Comparison of ENCODE assay signal across 10 cellular contexts in the genomic region with DNA sequence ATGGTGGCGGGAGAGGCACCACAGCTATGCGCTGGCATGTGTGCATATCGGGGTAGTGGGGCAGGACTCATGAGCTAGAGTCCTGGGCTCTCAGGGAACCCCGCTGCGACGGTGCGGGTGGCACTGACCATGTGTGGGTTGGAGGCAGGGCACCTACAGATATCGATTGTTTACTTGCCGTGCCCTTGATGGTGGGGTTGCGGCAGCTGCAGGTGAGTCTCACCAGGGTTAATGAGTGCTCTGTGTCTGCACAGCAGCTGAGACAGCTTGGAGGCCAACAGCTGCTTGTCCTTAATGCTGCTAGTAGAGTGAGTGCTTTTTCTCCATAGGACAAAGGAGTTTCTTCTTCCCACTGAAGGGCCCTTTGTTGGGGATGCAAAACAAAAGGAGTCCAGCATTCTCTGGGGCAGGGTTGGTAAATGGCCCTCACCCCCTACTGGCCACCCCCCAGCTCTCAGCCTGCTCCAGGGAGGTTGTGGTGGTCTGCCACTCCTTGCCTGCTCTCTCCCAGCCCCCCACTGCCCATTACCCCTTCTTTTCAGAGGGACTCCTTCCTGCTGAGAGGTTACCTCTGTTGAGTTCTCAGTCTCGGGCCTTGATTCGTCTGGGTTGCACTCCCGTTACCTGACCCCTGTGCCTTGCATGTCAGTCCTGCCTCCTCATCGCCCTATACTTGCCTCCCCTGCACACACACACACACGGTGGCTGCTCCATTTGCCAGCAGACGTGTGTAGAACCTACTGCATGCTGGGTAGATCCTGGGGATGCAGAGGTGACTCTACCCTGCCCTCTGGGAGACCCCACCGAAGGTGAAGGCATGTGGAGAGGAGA. TPM values are rescaled to one million over a fixed set of nuclear protein-coding genes. Genes with fewer than 3 reads are reported as not detected.
DNase-seq lines count a peak whose midpoint lies in the region; ATAC-seq and TF ChIP-seq lines count a peak whose summit lies in the region.
"Had no signal": no experiment of that assay in that cellular context is flagged by ENCODE, and none has a peak within 500 bp of the region (broad histone marks: within the 10 kb centered on the region; RNA-seq: fewer than 3 reads in every experiment).

No MANE protein-coding gene starts in this region.

- no peak overlapping the region for H2AFZ ChIP-seq in mammary epithelial cell (ENCODE audit: low read depth, low read length)

- no TSS peak for BruUV-seq in mammary epithelial cell (replicated peaks; lab: Mats Ljungman, UMichigan)

- H3K4me3 ChIP-seq in CD4-positive, alpha-beta memory T cell (ENCODE audit: low read length in 2 of 2), result no peak overlapping the region
- no peak overlapping the region for H3K4me3 ChIP-seq in mammary epithelial cell (replicated peaks in 1 of 3; ENCODE audit: insufficient read depth in 1 of 3, low read depth in 2 of 3, low read length in 3 of 3)

- peak overlapping the region in 4 of 7 donors; percentile 41 to 53 (median 45) for H3K27ac Mint-ChIP-seq in CD4-positive, alpha-beta memory T cell
- peak overlapping the region in 3 of 6 donors; percentile 55 to 79 (median 78) for H3K27ac Mint-ChIP-seq in naive B cell
- no peak overlapping the region for H3K27ac Mint-ChIP-seq in activated T-cell treated with anti-CD3 and anti-CD28 coated beads, Interleukin-2, amount 50 U/mL, for 72 hours
- H3K27ac Mint-ChIP-seq: CD4-positive, alpha-beta T cell had no signal

- H3K4me3 Mint-ChIP-seq in CD4-positive, alpha-beta memory T cell, result peak overlapping the region in 1 of 8 donors; percentile 26
- peak overlapping the region in 6 of 8 donors; percentile 22 to 96 (median 76) for H3K4me3 Mint-ChIP-seq in naive B cell
- H3K4me3 Mint-ChIP-seq in activated T-cell treated with anti-CD3 and anti-CD28 coated beads, Interleukin-2, amount 50 U/mL, for 72 hours, result no peak overlapping the region
- H3K4me3 Mint-ChIP-seq: CD4-positive, alpha-beta T cell had no signal

- H3K9me3 Mint-ChIP-seq in CD4-positive, alpha-beta memory T cell, result no peaks in the 10 kb centered on the region
- H3K9me3 Mint-ChIP-seq in naive B cell, result no peaks in the 10 kb centered on the region
- no peaks in the 10 kb centered on the region for H3K9me3 Mint-ChIP-seq in activated T-cell treated with anti-CD3 and anti-CD28 coated beads, Interleukin-2, amount 50 U/mL, for 72 hours
- H3K9me3 Mint-ChIP-seq: CD4-positive, alpha-beta T cell had no signal

- H3K79me2 ChIP-seq in mammary epithelial cell (ENCODE audit: insufficient read depth, low read length), result peaks cover under 1% of the 10 kb centered on the region

- no peak overlapping the region for H3K4me2 ChIP-seq in mammary epithelial cell (ENCODE audit: insufficient read depth, low read depth, low read length)

- no peaks in the 10 kb centered on the region for H4K20me1 ChIP-seq in mammary epithelial cell (ENCODE audit: insufficient read depth, low read length)

- peaks cover 5 to 6% of the 10 kb centered on the region in 2 donors for H3K36me3 Mint-ChIP-seq in CD4-positive, alpha-beta memory T cell
- H3K36me3 Mint-ChIP-seq in naive B cell, result no peaks in the 10 kb centered on the region
- no peaks in the 10 kb centered on the region for H3K36me3 Mint-ChIP-seq in activated T-cell treated with anti-CD3 and anti-CD28 coated beads, Interleukin-2, amount 50 U/mL, for 72 hours (ENCODE audit: insufficient read depth in 2 of 2)

- DNase-seq in CD4-positive, alpha-beta memory T cell, result no peak
- DNase-seq in NCI-H187 (lab: John Stamatoyannopoulos, UW), result peak; percentile 59 to 66
- DNase-seq in naive B cell, result no peak
- DNase-seq in mammary epithelial cell, result no peak
- no peak for DNase-seq in activated T-cell treated with anti-CD3 and anti-CD28 coated beads, Interleukin-2, amount 50 U/mL, for 72 hours
- DNase-seq: CD4-positive, alpha-beta T cell; right cardiac atrium had no signal

- POLR2A ChIA-PET in CD4-positive, alpha-beta memory T cell (lab: Charles Lee; ENCODE audit: partially characterized antibody), result no interaction called here

- ATAC-seq in naive B cell (ENCODE audit: low read depth in 2 of 2) (no peak), HG02588 (IDR thresholded peaks at IDR 0.05; ENCODE audit: unreplicated experiment) (no peak), GM21723 (IDR thresholded peaks at IDR 0.05; ENCODE audit: unreplicated experiment) (no peak)
- ATAC-seq in activated T-cell treated with anti-CD3 and anti-CD28 coated beads, Interleukin-2, amount 50 U/mL, for 72 hours (replicated peaks in 1 of 2), result no peak

- peaks cover 33 to 77% (median 50%) of the 10 kb centered on the region in 4 donors for H3K4me1 Mint-ChIP-seq in CD4-positive, alpha-beta memory T cell
- H3K4me1 Mint-ChIP-seq in naive B cell, result peaks cover 43 to 80% (median 61%) of the 10 kb centered on the region in 3 donors
- H3K4me1 Mint-ChIP-seq in activated T-cell treated with anti-CD3 and anti-CD28 coated beads, Interleukin-2, amount 50 U/mL, for 72 hours (ENCODE audit: low read depth), result peaks cover 29% of the 10 kb centered on the region

- in situ Hi-C loops in mammary epithelial cell (cut with MboI; ENCODE audit: low sequenced_read_pairs in 2 of 2), result no loop called here

- H3K9ac ChIP-seq in mammary epithelial cell (ENCODE audit: insufficient read depth, low read length), result no peak overlapping the region

- H3K36me3 ChIP-seq in CD4-positive, alpha-beta memory T cell (ENCODE audit: insufficient read depth, low read length), result peaks cover under 1% of the 10 kb centered on the region
- no peaks in the 10 kb centered on the region for H3K36me3 ChIP-seq in mammary epithelial cell (ENCODE audit: insufficient read depth, low read length)

- no peaks in the 10 kb centered on the region for H3K9me3 ChIP-seq in CD4-positive, alpha-beta memory T cell (ENCODE audit: control insufficient read depth in 1 of 2, low read length in 2 of 2)
- H3K9me3 ChIP-seq in mammary epithelial cell (replicated peaks; ENCODE audit: insufficient read depth, low read length), result no peaks in the 10 kb centered on the region

- no peaks in the 10 kb centered on the region for H3K27me3 ChIP-seq in CD4-positive, alpha-beta memory T cell (ENCODE audit: insufficient read depth, low read length)
- no peaks in the 10 kb centered on the region for H3K27me3 ChIP-seq in mammary epithelial cell (ENCODE audit: insufficient read depth, low read length)

- no peaks in the 10 kb centered on the region for H3K27me3 Mint-ChIP-seq in CD4-positive, alpha-beta memory T cell
- no peaks in the 10 kb centered on the region for H3K27me3 Mint-ChIP-seq in naive B cell
- no peaks in the 10 kb centered on the region for H3K27me3 Mint-ChIP-seq in activated T-cell treated with anti-CD3 and anti-CD28 coated beads, Interleukin-2, amount 50 U/mL, for 72 hours (ENCODE audit: low read depth)
- H3K27me3 Mint-ChIP-seq: CD4-positive, alpha-beta T cell had no signal

- CTCF ChIA-PET in CD4-positive, alpha-beta memory T cell (lab: Charles Lee; ENCODE audit: partially characterized antibody), result interaction anchor here (1.0 to 2.7 kb wide), 4 partner anchors 12 to 109 kb away, joined by 3 to 10 read pairs (median 6); no protein-coding TSS in a partner anchor
- CTCF ChIA-PET in mammary epithelial cell (lab: Charles Lee; ENCODE audit: low non-redundant PET), result no interaction called here

- dilution Hi-C loops in mammary epithelial cell (cut with HindIII; ENCODE audit: low sequenced_read_pairs), result loop anchor here (5.0 kb wide), 1 partner anchor 50 kb away; no protein-coding TSS in a partner anchor

- H3K4me1 ChIP-seq in CD4-positive, alpha-beta memory T cell (ENCODE audit: insufficient read depth, low read length), result peaks cover 44% of the 10 kb centered on the region
- H3K4me1 ChIP-seq in mammary epithelial cell (ENCODE audit: insufficient read depth, low read length), result no peaks in the 10 kb centered on the region

- no peak for TF ChIP-seq CTCF in mammary epithelial cell (conservative IDR thresholded peaks at IDR 0.05 in 1 of 2, IDR thresholded peaks at IDR 0.05 in 1 of 2; ENCODE audit: extremely low read depth in 1 of 2, insufficient read depth in 1 of 2, low read depth in 1 of 2, low read length in 2 of 2)

- intact Hi-C loops in CD4-positive, alpha-beta memory T cell (cut with micrococcal nuclease), result no loop called here
- intact Hi-C loops in mammary epithelial cell (cut with micrococcal nuclease), result no loop called here

- 95% methylated on average over 12 of the region's 17 CpGs for WGBS in mammary epithelial cell (ENCODE audit: low coverage, missing lambda C conversion rate)

- no peak overlapping the region for H3K27ac ChIP-seq in CD4-positive, alpha-beta memory T cell (ENCODE audit: low read depth, low read length)
- H3K27ac ChIP-seq in cingulate gyrus (ENCODE audit: low read depth, low read length) (peak overlapping the region; percentile 93), mammary epithelial cell (ENCODE audit: insufficient read depth, low read depth, low read length) (no peak overlapping the region)

RNA-seq across cellular contexts. Expression of a gene that starts 52.8 kb away (rescaled TPM):
- 10 to 100 TPM; 73.7 to 80.7 TPM for total RNA-seq in CD4-positive, alpha-beta memory T cell
- 10 to 100 TPM; 40.7 to 52.2 TPM for polyA plus RNA-seq in CD4-positive, alpha-beta memory T cell
- 10 to 100 TPM; 27.3 to 42.4 (median 33.8) TPM for polyA plus RNA-seq in naive B cell (ENCODE audit: low read depth in 6 of 6)
- total RNA-seq in mammary epithelial cell, result 10 to 100 TPM; 62.9 to 89.5 TPM
- 44.2 TPM for polyA plus RNA-seq in mammary epithelial cell
- 51.9 TPM for polyA minus RNA-seq in mammary epithelial cell
- total RNA-seq in activated T-cell treated with anti-CD3 and anti-CD28 coated beads, Interleukin-2, amount 50 U/mL, for 72 hours, result 10 to 100 TPM; 26.5 to 32.4 TPM

Comparison
In these comparisons a context has a peak if more than half of its experiments do, and no peak if none do; other contexts are left out.
1. DNase-seq: peak in NCI-H187 (2 of 2); none in CD4-positive, alpha-beta memory T cell (0 of 5), naive B cell (single experiment), mammary epithelial cell (single experiment) and activated T-cell treated with anti-CD3 and anti-CD28 coated beads, Interleukin-2, amount 50 U/mL, for 72 hours (0 of 2).
2. H3K4me3 Mint-ChIP-seq: peak in naive B cell (6 of 8); none in activated T-cell treated with anti-CD3 and anti-CD28 coated beads, Interleukin-2, amount 50 U/mL, for 72 hours (0 of 2).